Comparison of ENCODE assay signal across 1 cellular context in the genomic region with DNA sequence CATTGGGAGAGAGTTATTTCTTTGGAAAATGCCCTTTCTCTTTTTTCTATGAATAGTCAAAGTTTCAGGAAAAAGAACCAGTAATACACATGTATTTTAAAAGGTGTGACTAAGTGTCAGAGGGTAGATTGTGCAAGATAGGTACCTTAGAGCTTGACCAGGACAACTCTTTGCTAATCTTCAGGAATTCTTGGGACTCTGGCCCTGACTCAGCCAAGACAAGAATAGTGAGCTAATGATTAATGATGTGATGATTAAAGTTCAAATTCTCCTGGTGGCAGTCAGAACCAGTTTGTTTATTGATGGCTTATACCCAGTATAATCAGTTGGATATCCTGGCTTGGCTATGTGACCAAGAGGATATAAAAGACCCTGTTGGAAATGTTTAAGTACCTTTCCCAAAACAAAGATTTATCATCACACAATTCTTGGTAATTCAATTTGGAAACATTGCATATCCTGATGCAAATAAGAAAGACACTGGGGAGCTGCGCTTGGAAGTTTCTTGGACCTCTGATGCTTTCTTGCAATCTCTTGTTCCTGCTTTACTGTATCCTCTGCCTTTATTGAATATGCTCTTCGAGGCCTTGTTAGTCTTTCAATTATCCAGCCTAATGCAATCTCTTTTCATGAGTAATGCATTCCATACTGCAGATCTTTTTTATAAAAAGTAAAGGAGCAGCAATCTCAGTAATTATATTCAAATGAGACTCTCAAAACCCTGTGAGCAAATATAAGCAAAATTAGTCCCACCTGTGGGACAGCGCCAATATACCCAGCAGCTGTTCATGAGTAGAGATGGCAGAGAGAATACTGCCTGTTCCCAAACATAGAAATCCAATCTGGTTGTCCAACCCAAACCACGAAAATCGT.
TF ChIP-seq lines count a peak whose summit lies in the region.

No MANE protein-coding gene starts in this region.

TF ChIP-seq in HepG2, 621 proteins besides CTCF, POLR2A, EP300 and RAD21 (continues in another document):
- TF ChIP-seq TGIF2 (CRISPR knock-in tag; IDR thresholded peaks at IDR 0.05): no peak
- TF ChIP-seq ISL2 (CRISPR knock-in tag; IDR thresholded peaks at IDR 0.05): 0 out of 2 replicates have a peak, but pooled peaks have one; percentile 66
- no peak for TF ChIP-seq ELF1 (CRISPR knock-in tag; IDR thresholded peaks at IDR 0.05)
- no peak for TF ChIP-seq KAT2B (IDR thresholded peaks at IDR 0.05; ENCODE audit: borderline replicate concordance, low read depth, low read length)
- TF ChIP-seq, protein P1, sequence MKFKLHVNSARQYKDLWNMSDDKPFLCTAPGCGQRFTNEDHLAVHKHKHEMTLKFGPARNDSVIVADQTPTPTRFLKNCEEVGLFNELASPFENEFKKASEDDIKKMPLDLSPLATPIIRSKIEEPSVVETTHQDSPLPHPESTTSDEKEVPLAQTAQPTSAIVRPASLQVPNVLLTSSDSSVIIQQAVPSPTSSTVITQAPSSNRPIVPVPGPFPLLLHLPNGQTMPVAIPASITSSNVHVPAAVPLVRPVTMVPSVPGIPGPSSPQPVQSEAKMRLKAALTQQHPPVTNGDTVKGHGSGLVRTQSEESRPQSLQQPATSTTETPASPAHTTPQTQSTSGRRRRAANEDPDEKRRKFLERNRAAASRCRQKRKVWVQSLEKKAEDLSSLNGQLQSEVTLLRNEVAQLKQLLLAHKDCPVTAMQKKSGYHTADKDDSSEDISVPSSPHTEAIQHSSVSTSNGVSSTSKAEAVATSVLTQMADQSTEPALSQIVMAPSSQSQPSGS (CRISPR knock-in tag; IDR thresholded peaks at IDR 0.05): peak; percentile 48; the same call in 1 of the 2 replicates
- TF ChIP-seq RXRB (CRISPR knock-in tag; IDR thresholded peaks at IDR 0.05; ENCODE audit: borderline replicate concordance): 0 out of 2 replicates have a peak, but pooled peaks have one; percentile 36
- TF ChIP-seq NKX3-1 (CRISPR knock-in tag; IDR thresholded peaks at IDR 0.05): no peak
- TF ChIP-seq, protein P2, sequence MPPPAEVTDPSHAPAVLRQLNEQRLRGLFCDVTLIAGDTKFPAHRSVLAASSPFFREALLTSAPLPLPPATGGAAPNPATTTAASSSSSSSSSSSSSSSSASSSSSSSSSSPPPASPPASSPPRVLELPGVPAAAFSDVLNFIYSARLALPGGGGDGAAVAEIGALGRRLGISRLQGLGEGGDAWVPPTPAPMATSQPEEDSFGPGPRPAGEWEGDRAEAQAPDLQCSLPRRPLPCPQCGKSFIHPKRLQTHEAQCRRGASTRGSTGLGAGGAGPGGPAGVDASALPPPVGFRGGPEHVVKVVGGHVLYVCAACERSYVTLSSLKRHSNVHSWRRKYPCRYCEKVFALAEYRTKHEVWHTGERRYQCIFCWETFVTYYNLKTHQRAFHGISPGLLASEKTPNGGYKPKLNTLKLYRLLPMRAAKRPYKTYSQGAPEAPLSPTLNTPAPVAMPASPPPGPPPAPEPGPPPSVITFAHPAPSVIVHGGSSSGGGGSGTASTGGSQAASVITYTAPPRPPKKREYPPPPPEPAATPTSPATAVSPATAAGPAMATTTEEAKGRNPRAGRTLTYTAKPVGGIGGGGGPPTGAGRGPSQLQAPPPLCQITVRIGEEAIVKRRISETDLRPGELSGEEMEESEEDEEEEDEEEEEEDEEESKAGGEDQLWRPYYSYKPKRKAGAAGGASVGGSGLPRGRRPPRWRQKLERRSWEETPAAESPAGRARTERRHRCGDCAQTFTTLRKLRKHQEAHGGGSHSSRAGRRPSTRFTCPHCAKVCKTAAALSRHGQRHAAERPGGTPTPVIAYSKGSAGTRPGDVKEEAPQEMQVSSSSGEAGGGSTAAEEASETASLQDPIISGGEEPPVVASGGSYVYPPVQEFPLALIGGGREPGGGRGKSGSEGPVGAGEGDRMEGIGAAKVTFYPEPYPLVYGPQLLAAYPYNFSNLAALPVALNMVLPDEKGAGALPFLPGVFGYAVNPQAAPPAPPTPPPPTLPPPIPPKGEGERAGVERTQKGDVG (CRISPR knock-in tag; IDR thresholded peaks at IDR 0.05; ENCODE audit: borderline replicate concordance): no peak
- TF ChIP-seq, protein P3, sequence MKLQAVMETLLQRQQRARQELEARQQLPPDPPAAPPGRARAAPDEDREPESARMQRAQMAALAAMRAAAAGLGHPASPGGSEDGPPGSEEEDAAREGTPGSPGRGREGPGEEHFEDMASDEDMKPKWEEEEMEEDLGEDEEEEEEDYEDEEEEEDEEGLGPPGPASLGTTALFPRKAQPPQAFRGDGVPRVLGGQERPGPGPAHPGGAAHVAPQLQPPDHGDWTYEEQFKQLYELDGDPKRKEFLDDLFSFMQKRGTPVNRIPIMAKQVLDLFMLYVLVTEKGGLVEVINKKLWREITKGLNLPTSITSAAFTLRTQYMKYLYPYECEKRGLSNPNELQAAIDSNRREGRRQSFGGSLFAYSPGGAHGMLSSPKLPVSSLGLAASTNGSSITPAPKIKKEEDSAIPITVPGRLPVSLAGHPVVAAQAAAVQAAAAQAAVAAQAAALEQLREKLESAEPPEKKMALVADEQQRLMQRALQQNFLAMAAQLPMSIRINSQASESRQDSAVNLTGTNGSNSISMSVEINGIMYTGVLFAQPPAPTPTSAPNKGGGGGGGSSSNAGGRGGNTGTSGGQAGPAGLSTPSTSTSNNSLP (IDR thresholded peaks at IDR 0.05; ENCODE audit: low read depth, low read length): peak; percentile 91
- peak; percentile 58 for TF ChIP-seq ZNF644 (CRISPR knock-in tag; IDR thresholded peaks at IDR 0.05; ENCODE audit: low read depth)
- TF ChIP-seq, protein P4, sequence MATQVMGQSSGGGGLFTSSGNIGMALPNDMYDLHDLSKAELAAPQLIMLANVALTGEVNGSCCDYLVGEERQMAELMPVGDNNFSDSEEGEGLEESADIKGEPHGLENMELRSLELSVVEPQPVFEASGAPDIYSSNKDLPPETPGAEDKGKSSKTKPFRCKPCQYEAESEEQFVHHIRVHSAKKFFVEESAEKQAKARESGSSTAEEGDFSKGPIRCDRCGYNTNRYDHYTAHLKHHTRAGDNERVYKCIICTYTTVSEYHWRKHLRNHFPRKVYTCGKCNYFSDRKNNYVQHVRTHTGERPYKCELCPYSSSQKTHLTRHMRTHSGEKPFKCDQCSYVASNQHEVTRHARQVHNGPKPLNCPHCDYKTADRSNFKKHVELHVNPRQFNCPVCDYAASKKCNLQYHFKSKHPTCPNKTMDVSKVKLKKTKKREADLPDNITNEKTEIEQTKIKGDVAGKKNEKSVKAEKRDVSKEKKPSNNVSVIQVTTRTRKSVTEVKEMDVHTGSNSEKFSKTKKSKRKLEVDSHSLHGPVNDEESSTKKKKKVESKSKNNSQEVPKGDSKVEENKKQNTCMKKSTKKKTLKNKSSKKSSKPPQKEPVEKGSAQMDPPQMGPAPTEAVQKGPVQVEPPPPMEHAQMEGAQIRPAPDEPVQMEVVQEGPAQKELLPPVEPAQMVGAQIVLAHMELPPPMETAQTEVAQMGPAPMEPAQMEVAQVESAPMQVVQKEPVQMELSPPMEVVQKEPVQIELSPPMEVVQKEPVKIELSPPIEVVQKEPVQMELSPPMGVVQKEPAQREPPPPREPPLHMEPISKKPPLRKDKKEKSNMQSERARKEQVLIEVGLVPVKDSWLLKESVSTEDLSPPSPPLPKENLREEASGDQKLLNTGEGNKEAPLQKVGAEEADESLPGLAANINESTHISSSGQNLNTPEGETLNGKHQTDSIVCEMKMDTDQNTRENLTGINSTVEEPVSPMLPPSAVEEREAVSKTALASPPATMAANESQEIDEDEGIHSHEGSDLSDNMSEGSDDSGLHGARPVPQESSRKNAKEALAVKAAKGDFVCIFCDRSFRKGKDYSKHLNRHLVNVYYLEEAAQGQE (IDR thresholded peaks at IDR 0.05; ENCODE audit: borderline replicate concordance in 1 of 2, low read depth in 1 of 2, low read length in 2 of 2): 0 out of 4 replicates have a peak, but pooled peaks of 1 of the 2 experiments have one; percentile 17
- TF ChIP-seq, protein P5, sequence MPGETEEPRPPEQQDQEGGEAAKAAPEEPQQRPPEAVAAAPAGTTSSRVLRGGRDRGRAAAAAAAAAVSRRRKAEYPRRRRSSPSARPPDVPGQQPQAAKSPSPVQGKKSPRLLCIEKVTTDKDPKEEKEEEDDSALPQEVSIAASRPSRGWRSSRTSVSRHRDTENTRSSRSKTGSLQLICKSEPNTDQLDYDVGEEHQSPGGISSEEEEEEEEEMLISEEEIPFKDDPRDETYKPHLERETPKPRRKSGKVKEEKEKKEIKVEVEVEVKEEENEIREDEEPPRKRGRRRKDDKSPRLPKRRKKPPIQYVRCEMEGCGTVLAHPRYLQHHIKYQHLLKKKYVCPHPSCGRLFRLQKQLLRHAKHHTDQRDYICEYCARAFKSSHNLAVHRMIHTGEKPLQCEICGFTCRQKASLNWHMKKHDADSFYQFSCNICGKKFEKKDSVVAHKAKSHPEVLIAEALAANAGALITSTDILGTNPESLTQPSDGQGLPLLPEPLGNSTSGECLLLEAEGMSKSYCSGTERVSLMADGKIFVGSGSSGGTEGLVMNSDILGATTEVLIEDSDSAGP (CRISPR knock-in tag; IDR thresholded peaks at IDR 0.05; ENCODE audit: borderline replicate concordance): no peak
- TF ChIP-seq ZNF577 (CRISPR knock-in tag; IDR thresholded peaks at IDR 0.05; ENCODE audit: borderline replicate concordance, low read depth): no peak
- TF ChIP-seq PHF5A (CRISPR knock-in tag; IDR thresholded peaks at IDR 0.05; ENCODE audit: low read depth, unreplicated experiment): peak; percentile 49
- TF ChIP-seq, protein P6, sequence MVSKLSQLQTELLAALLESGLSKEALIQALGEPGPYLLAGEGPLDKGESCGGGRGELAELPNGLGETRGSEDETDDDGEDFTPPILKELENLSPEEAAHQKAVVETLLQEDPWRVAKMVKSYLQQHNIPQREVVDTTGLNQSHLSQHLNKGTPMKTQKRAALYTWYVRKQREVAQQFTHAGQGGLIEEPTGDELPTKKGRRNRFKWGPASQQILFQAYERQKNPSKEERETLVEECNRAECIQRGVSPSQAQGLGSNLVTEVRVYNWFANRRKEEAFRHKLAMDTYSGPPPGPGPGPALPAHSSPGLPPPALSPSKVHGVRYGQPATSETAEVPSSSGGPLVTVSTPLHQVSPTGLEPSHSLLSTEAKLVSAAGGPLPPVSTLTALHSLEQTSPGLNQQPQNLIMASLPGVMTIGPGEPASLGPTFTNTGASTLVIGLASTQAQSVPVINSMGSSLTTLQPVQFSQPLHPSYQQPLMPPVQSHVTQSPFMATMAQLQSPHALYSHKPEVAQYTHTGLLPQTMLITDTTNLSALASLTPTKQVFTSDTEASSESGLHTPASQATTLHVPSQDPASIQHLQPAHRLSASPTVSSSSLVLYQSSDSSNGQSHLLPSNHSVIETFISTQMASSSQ (IDR thresholded peaks at IDR 0.05; ENCODE audit: low read depth): peak; percentile 96
- TF ChIP-seq, protein P6 (CRISPR knock-in tag; IDR thresholded peaks at IDR 0.05; ENCODE audit: borderline replicate concordance): peak; percentile 97
- TF ChIP-seq, protein P7, sequence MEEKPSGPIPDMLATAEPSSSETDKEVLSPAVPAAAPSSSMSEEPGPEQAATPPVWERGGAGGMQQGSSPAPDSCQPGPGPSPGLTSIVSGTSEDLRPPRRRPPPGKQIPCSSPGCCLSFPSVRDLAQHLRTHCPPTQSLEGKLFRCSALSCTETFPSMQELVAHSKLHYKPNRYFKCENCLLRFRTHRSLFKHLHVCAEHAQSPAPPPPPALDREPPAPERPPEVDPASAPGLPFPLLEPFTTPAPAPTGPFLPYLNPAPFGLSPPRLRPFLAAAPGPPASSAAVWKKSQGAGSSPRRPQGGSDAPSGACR (CRISPR knock-in tag; IDR thresholded peaks at IDR 0.05): no peak
- TF ChIP-seq PAWR (CRISPR knock-in tag; IDR thresholded peaks at IDR 0.05; ENCODE audit: borderline replicate concordance): no peak
- TF ChIP-seq CEBPB (IDR thresholded peaks at IDR 0.05; ENCODE audit: borderline replicate concordance, low read depth, low read length): peak; percentile 95
- peak; percentile 93 for TF ChIP-seq GATAD2A (CRISPR knock-in tag; IDR thresholded peaks at IDR 0.05)
- peak; percentile 77 for TF ChIP-seq NCOA2 (CRISPR knock-in tag; IDR thresholded peaks at IDR 0.05)
- peak; percentile 75; the same call in 1 of the 2 replicates for TF ChIP-seq SOX5 (CRISPR knock-in tag; IDR thresholded peaks at IDR 0.05; ENCODE audit: borderline replicate concordance)
- TF ChIP-seq SALL1 (CRISPR knock-in tag; IDR thresholded peaks at IDR 0.05): peak; percentile 38; the same call in 1 of the 2 replicates
- TF ChIP-seq, protein P8, sequence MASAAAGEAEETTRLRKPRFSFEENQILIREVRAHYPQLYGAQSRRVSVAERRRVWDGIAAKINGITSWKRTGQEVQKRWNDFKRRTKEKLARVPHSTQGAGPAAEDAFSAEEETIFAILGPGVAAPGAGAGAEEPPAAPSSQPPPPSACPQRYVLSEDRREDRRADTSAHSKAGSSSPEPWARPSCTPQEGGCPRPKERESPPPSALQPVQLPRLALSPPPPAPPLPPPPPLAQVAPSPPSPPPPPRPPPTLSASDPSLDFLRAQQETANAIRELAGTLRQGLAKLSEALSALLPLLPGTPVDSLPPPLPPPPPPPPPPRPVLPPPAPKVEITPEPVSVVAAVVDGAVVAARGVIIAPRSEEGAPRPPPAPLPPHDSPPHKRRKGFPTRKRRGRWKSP (CRISPR knock-in tag; IDR thresholded peaks at IDR 0.05): 0 out of 2 replicates have a peak, but pooled peaks have one; percentile 30
- TF ChIP-seq RARA (CRISPR knock-in tag; IDR thresholded peaks at IDR 0.05): peak; percentile 70
- TF ChIP-seq AHR (CRISPR knock-in tag; IDR thresholded peaks at IDR 0.05): no peak
- peak; percentile 43; the same call in 1 of the 2 replicates for TF ChIP-seq ZNF792 (CRISPR knock-in tag; IDR thresholded peaks at IDR 0.05)
- TF ChIP-seq LCORL (IDR thresholded peaks at IDR 0.05): no peak
- TF ChIP-seq LCORL (CRISPR knock-in tag; IDR thresholded peaks at IDR 0.05): peak; percentile 40; the same call in 1 of the 2 replicates
- TF ChIP-seq DPF2 (CRISPR knock-in tag; IDR thresholded peaks at IDR 0.05; ENCODE audit: borderline replicate concordance, low read depth): peak; percentile 74; the same call in 1 of the 2 replicates
- peak; percentile 43; the same call in 1 of the 2 replicates for TF ChIP-seq MIER3 (CRISPR knock-in tag; IDR thresholded peaks at IDR 0.05; ENCODE audit: borderline replicate concordance)
- TF ChIP-seq KLF15 (CRISPR knock-in tag; IDR thresholded peaks at IDR 0.05; ENCODE audit: borderline replicate concordance): no peak
- no peak for TF ChIP-seq ZNF224 (CRISPR knock-in tag; IDR thresholded peaks at IDR 0.05)
- peak; percentile 74 for TF ChIP-seq HMG20A (CRISPR knock-in tag; IDR thresholded peaks at IDR 0.05; ENCODE audit: borderline replicate concordance)
- no peak for TF ChIP-seq CAMTA2 (CRISPR knock-in tag; IDR thresholded peaks at IDR 0.05; ENCODE audit: borderline replicate concordance)
- peak; percentile 69; the same call in 1 of the 2 replicates for TF ChIP-seq TBX3 (IDR thresholded peaks at IDR 0.05; ENCODE audit: borderline replicate concordance)
- TF ChIP-seq ZBTB1 (CRISPR knock-in tag; IDR thresholded peaks at IDR 0.05; ENCODE audit: borderline replicate concordance): no peak
- TF ChIP-seq POGZ (CRISPR knock-in tag; IDR thresholded peaks at IDR 0.05): peak; percentile 64
- no peak for TF ChIP-seq SOX6 (IDR thresholded peaks at IDR 0.05)
- TF ChIP-seq SOX6 (CRISPR knock-in tag; IDR thresholded peaks at IDR 0.05): peak; percentile 84
